8 cellular contexts compared by ENCODE assay signal in genomic region chr14:77458249-77458950, GRCh38. TPM values are rescaled to one million over a fixed set of nuclear protein-coding genes. Genes with fewer than 3 reads are reported as not detected.
DNase-seq lines count a peak whose midpoint lies in the region; ATAC-seq and TF ChIP-seq lines count a peak whose summit lies in the region.

No MANE protein-coding gene starts in this region.

- dilution Hi-C loops in mammary epithelial cell (cut with HindIII; ENCODE audit: low sequenced_read_pairs): no loop called here

- H3K36me3 Mint-ChIP-seq in T-helper 17 cell (ENCODE audit: low read depth): peaks cover 5% of the 10 kb centered on the region

- H3K9me3 ChIP-seq in T-helper 17 cell (ENCODE audit: control insufficient read depth, low read length, poor library complexity, severe bottlenecking): no peaks in the 10 kb centered on the region
- H3K9me3 ChIP-seq in mammary epithelial cell (replicated peaks; ENCODE audit: insufficient read depth, low read length): no peaks in the 10 kb centered on the region

- peak overlapping the region; percentile 95 for H3K9ac ChIP-seq in mammary epithelial cell (ENCODE audit: insufficient read depth, low read length)

- H3K4me1 ChIP-seq in mammary epithelial cell (ENCODE audit: insufficient read depth, low read length): peaks cover 18% of the 10 kb centered on the region

- peak overlapping the region; percentile 99 for H2AFZ ChIP-seq in mammary epithelial cell (ENCODE audit: low read depth, low read length)

- H3K4me3 Mint-ChIP-seq in T-helper 17 cell: peak overlapping the region; percentile 100

- TF ChIP-seq CTCF in mammary epithelial cell (conservative IDR thresholded peaks at IDR 0.05 in 1 of 2, IDR thresholded peaks at IDR 0.05 in 1 of 2; ENCODE audit: extremely low read depth in 1 of 2, insufficient read depth in 1 of 2, low read depth in 1 of 2, low read length in 2 of 2): no peak

- H3K27me3 Mint-ChIP-seq in T-helper 17 cell: no peaks in the 10 kb centered on the region

- peak overlapping the region; percentile 89 for H3K27ac ChIP-seq in mammary epithelial cell (ENCODE audit: insufficient read depth, low read depth, low read length)

- peaks cover 6% of the 10 kb centered on the region for H4K20me1 ChIP-seq in mammary epithelial cell (ENCODE audit: insufficient read depth, low read length)

- TSS peak; percentile 25 for BruUV-seq in mammary epithelial cell (replicated peaks; lab: Mats Ljungman, UMichigan)

- CTCF ChIA-PET in mammary epithelial cell (lab: Charles Lee; ENCODE audit: low non-redundant PET): interaction anchor here (0.6 kb wide), 2 partner anchors 90 to 181 kb away, joined by 3 to 4 read pairs; no protein-coding TSS in a partner anchor

- peaks cover 29% of the 10 kb centered on the region for H3K4me1 Mint-ChIP-seq in T-helper 17 cell

- intact Hi-C loops in mammary epithelial cell (cut with micrococcal nuclease): loop anchor here (5.0 kb wide), 3 partner anchors 136 to 344 kb away; partner anchors contain the start of genes ADCK1, GSTZ1 and POMT2

- 3% methylated on average over 19 of the region's 29 CpGs for WGBS in mammary epithelial cell (ENCODE audit: low coverage, missing lambda C conversion rate)

- no peaks in the 10 kb centered on the region for H3K27me3 ChIP-seq in mammary epithelial cell (ENCODE audit: insufficient read depth, low read length)

- peak overlapping the region; percentile 90 to 96 (median 94) for H3K4me3 ChIP-seq in mammary epithelial cell (replicated peaks in 1 of 3; ENCODE audit: insufficient read depth in 1 of 3, low read depth in 2 of 3, low read length in 3 of 3)

- H3K79me2 ChIP-seq in mammary epithelial cell (ENCODE audit: insufficient read depth, low read length): peaks cover 79% of the 10 kb centered on the region

- peaks cover 26% of the 10 kb centered on the region for H3K36me3 ChIP-seq in mammary epithelial cell (ENCODE audit: insufficient read depth, low read length)

- peak; percentile 32 for DNase-seq in DMS53 treated with DMSO at 0.1 percent for 48 hours (lab: John Stamatoyannopoulos, UW; ENCODE audit: unreplicated experiment)
- DNase-seq in HS-27A (ENCODE audit: low read depth): peak; percentile 22
- DNase-seq in T-helper 17 cell: no peak
- DNase-seq in mammary epithelial cell: peak; percentile 39
- DNase-seq in left kidney (ENCODE audit: low read depth, low spot score): peak; percentile 66
- DNase-seq in stimulated activated CD4-positive, alpha-beta T cell treated with anti-CD3 and anti-CD28 coated beads, Interleukin-4, amount 100 ng/mL, for 48 hours (ENCODE audit: low read depth in 2 of 2): peak; percentile 12 to 20
- no peak for DNase-seq in NCI-H2196 treated with DMSO at 0.1 percent for 48 hours (lab: John Stamatoyannopoulos, UW; ENCODE audit: unreplicated experiment)

- in situ Hi-C loops in mammary epithelial cell (cut with MboI; ENCODE audit: low sequenced_read_pairs in 2 of 2): loop anchor here in 1 of 2 donors (25.0 kb wide), 1 partner anchor 254 kb away; the partner anchor contains the start of genes ALKBH1 and SLIRP

- H3K27ac Mint-ChIP-seq in T-helper 17 cell: peak overlapping the region; percentile 97

- peak overlapping the region; percentile 78 for H3K4me2 ChIP-seq in mammary epithelial cell (ENCODE audit: insufficient read depth, low read depth, low read length)

- peak; percentile 14 for ATAC-seq in GM21381 (IDR thresholded peaks at IDR 0.05; ENCODE audit: unreplicated experiment)
- ATAC-seq in T-helper 17 cell: no peak

RNA-seq across cellular contexts. Expression of gene AHSA1, which starts 0.5 kb away (rescaled TPM):
- 10 to 100 TPM; 58.8 to 71.0 TPM for total RNA-seq in T-helper 17 cell
- 100 to 1,000 TPM in 1 of 2 donors, 10 to 100 TPM in 1; 63.7 to 140 TPM for total RNA-seq in mammary epithelial cell
- 224 TPM for polyA plus RNA-seq in mammary epithelial cell
- polyA minus RNA-seq in mammary epithelial cell: 311 TPM

RNA-seq across cellular contexts. Expression of gene VIPAS39, which starts 1.0 kb away (rescaled TPM):
- total RNA-seq in T-helper 17 cell (10 to 100 TPM; 13.8 to 15.0 TPM), mammary epithelial cell (10 to 100 TPM; 15.3 to 25.7 TPM)
- 14.9 TPM for polyA plus RNA-seq in mammary epithelial cell
- 26.4 TPM for polyA minus RNA-seq in mammary epithelial cell

RNA-seq across cellular contexts. Expression of gene NOXRED1, which starts 35.1 kb away (rescaled TPM):
- total RNA-seq in T-helper 17 cell (under 1 TPM in 1 of 2 donors, not detected in 1; 0.22 TPM), mammary epithelial cell (under 1 TPM; under 0.01 to 0.33 TPM)
- polyA plus RNA-seq in mammary epithelial cell: 0.09 TPM
- polyA minus RNA-seq in mammary epithelial cell: not detected

RNA-seq across cellular contexts. Expression of gene ISM2, which starts 40.2 kb away (rescaled TPM):
- total RNA-seq in T-helper 17 cell: not detected
- total RNA-seq in mammary epithelial cell: under 1 TPM; 0.17 to 0.38 TPM
- 0.16 TPM for polyA plus RNA-seq in mammary epithelial cell
- 5.4 TPM for polyA minus RNA-seq in mammary epithelial cell

Comparison
In these comparisons a context has a peak if more than half of its experiments do, and no peak if none do; other contexts are left out.
1. DNase-seq: peak in DMS53 treated with DMSO at 0.1 percent for 48 hours (single experiment), HS-27A (single experiment), mammary epithelial cell (single experiment), left kidney (single experiment) and stimulated activated CD4-positive, alpha-beta T cell treated with anti-CD3 and anti-CD28 coated beads, Interleukin-4, amount 100 ng/mL, for 48 hours (2 of 2); none in T-helper 17 cell (0 of 3) and NCI-H2196 treated with DMSO at 0.1 percent for 48 hours (single experiment).